In the genomic region with DNA sequence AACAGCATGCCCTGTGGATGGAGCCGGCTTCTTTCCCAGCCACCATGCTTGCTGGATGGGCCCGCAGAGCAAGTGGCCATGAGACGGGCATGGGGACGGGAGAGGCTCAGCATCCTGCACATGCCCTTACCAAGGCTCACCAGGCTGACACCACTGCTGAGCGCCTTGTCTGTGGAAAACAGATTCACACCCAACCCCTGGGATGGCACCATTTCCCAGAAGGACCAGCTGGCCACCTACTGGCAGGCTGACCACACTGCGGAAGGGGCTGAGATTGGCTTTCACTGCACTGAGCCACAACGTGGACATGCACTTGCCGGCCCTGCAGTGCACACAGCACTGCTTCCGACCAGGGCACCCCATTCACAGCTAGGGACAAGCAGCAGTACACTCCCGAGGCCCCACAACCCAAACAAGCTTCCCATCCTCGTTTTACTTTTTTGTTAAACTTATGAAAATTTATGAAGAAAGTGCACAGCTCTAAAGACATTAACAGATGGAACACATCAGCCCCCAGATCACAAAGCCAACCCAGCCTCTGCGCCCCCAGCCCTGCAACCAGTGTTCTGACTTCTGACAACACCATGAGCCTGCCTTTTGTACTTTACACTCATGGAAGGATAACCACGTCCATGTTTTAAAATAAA, we compare ENCODE assay signal across 1 cellular context.
TF ChIP-seq lines count a peak whose summit lies in the region.

No MANE protein-coding gene starts in this region.

TF ChIP-seq in HepG2, 621 proteins besides CTCF, POLR2A, EP300 and RAD21 (continued from another document):
- no peak for TF ChIP-seq MLXIP (CRISPR knock-in tag; IDR thresholded peaks at IDR 0.05; ENCODE audit: borderline replicate concordance)
- TF ChIP-seq RFX3 (CRISPR knock-in tag; IDR thresholded peaks at IDR 0.05): no peak
- no peak for TF ChIP-seq DDIT3 (CRISPR knock-in tag; IDR thresholded peaks at IDR 0.05)
- no peak for TF ChIP-seq ZSCAN31 (CRISPR knock-in tag; IDR thresholded peaks at IDR 0.05; ENCODE audit: low read depth)
- TF ChIP-seq, protein P1, sequence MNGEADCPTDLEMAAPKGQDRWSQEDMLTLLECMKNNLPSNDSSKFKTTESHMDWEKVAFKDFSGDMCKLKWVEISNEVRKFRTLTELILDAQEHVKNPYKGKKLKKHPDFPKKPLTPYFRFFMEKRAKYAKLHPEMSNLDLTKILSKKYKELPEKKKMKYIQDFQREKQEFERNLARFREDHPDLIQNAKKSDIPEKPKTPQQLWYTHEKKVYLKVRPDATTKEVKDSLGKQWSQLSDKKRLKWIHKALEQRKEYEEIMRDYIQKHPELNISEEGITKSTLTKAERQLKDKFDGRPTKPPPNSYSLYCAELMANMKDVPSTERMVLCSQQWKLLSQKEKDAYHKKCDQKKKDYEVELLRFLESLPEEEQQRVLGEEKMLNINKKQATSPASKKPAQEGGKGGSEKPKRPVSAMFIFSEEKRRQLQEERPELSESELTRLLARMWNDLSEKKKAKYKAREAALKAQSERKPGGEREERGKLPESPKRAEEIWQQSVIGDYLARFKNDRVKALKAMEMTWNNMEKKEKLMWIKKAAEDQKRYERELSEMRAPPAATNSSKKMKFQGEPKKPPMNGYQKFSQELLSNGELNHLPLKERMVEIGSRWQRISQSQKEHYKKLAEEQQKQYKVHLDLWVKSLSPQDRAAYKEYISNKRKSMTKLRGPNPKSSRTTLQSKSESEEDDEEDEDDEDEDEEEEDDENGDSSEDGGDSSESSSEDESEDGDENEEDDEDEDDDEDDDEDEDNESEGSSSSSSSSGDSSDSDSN (CRISPR knock-in tag; IDR thresholded peaks at IDR 0.05): 0 out of 2 replicates have a peak, but pooled peaks have one; percentile 31
- TF ChIP-seq ELF3 (CRISPR knock-in tag; IDR thresholded peaks at IDR 0.05): peak; percentile 45; the same call in 1 of the 2 replicates
- no peak for TF ChIP-seq HMG20B (CRISPR knock-in tag; conservative IDR thresholded peaks at IDR 0.05)
- no peak for TF ChIP-seq ZBTB42 (CRISPR knock-in tag; IDR thresholded peaks at IDR 0.05)
- TF ChIP-seq KDM2A (CRISPR knock-in tag; IDR thresholded peaks at IDR 0.05; ENCODE audit: borderline replicate concordance, low read depth): peak; percentile 48; the same call in 1 of the 2 replicates
- no peak for TF ChIP-seq ZNF260 (CRISPR knock-in tag; IDR thresholded peaks at IDR 0.05; ENCODE audit: borderline replicate concordance, low read depth)
- no peak for TF ChIP-seq ZMYM3 (CRISPR knock-in tag; IDR thresholded peaks at IDR 0.05)
- peak; percentile 53; the same call in 1 of the 2 replicates for TF ChIP-seq ZNF280B (CRISPR knock-in tag; IDR thresholded peaks at IDR 0.05; ENCODE audit: borderline replicate concordance)
- peak; percentile 64; the same call in 1 of the 2 replicates for TF ChIP-seq ZNF619 (CRISPR knock-in tag; IDR thresholded peaks at IDR 0.05)
- TF ChIP-seq, protein P2, sequence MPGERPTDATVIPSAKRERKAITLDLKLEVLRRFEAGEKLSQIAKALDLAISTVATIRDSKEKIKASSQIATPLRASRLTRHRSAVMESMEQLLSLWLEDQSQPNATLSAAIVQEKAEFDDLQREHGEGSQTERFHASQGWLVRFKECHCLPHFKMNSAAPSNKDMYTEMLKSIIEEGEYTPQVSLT (CRISPR knock-in tag; IDR thresholded peaks at IDR 0.05; ENCODE audit: borderline replicate concordance, low read depth): no peak
- no peak for TF ChIP-seq GABPA (IDR thresholded peaks at IDR 0.05; ENCODE audit: low read depth, low read length)
- no peak for TF ChIP-seq GABPA (CRISPR knock-in tag; IDR thresholded peaks at IDR 0.05; ENCODE audit: low read depth)
- no peak for TF ChIP-seq SRF (IDR thresholded peaks at IDR 0.05; ENCODE audit: low read depth, low read length)
- TF ChIP-seq ZFX (CRISPR knock-in tag; IDR thresholded peaks at IDR 0.05; ENCODE audit: low read depth): peak; percentile 32; the same call in 1 of the 2 replicates
- TF ChIP-seq SALL1 (CRISPR knock-in tag; IDR thresholded peaks at IDR 0.05): peak; percentile 62; the same call in 1 of the 2 replicates
- TF ChIP-seq, protein P3, sequence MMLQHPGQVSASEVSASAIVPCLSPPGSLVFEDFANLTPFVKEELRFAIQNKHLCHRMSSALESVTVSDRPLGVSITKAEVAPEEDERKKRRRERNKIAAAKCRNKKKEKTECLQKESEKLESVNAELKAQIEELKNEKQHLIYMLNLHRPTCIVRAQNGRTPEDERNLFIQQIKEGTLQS (CRISPR knock-in tag; IDR thresholded peaks at IDR 0.05): no peak
- no peak for TF ChIP-seq ZFP90 (CRISPR knock-in tag; IDR thresholded peaks at IDR 0.05; ENCODE audit: borderline replicate concordance)
- TF ChIP-seq, protein P4, sequence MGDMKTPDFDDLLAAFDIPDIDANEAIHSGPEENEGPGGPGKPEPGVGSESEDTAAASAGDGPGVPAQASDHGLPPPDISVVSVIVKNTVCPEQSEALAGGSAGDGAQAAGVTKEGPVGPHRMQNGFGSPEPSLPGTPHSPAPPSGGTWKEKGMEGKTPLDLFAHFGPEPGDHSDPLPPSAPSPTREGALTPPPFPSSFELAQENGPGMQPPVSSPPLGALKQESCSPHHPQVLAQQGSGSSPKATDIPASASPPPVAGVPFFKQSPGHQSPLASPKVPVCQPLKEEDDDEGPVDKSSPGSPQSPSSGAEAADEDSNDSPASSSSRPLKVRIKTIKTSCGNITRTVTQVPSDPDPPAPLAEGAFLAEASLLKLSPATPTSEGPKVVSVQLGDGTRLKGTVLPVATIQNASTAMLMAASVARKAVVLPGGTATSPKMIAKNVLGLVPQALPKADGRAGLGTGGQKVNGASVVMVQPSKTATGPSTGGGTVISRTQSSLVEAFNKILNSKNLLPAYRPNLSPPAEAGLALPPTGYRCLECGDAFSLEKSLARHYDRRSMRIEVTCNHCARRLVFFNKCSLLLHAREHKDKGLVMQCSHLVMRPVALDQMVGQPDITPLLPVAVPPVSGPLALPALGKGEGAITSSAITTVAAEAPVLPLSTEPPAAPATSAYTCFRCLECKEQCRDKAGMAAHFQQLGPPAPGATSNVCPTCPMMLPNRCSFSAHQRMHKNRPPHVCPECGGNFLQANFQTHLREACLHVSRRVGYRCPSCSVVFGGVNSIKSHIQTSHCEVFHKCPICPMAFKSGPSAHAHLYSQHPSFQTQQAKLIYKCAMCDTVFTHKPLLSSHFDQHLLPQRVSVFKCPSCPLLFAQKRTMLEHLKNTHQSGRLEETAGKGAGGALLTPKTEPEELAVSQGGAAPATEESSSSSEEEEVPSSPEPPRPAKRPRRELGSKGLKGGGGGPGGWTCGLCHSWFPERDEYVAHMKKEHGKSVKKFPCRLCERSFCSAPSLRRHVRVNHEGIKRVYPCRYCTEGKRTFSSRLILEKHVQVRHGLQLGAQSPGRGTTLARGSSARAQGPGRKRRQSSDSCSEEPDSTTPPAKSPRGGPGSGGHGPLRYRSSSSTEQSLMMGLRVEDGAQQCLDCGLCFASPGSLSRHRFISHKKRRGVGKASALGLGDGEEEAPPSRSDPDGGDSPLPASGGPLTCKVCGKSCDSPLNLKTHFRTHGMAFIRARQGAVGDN (CRISPR knock-in tag; IDR thresholded peaks at IDR 0.05): peak; percentile 40
- peak; percentile 95 for TF ChIP-seq STAG1 (CRISPR knock-in tag; IDR thresholded peaks at IDR 0.05)
- TF ChIP-seq TAF1 (CRISPR knock-in tag; IDR thresholded peaks at IDR 0.05): no peak
- TF ChIP-seq SOX13 (IDR thresholded peaks at IDR 0.05): no peak
- TF ChIP-seq SOX13 (CRISPR knock-in tag; conservative IDR thresholded peaks at IDR 0.05 in 1 of 2, IDR thresholded peaks at IDR 0.05 in 1 of 2): no peak
- TF ChIP-seq ATRX (CRISPR knock-in tag; IDR thresholded peaks at IDR 0.05; ENCODE audit: borderline replicate concordance): no peak
- TF ChIP-seq, protein P5, sequence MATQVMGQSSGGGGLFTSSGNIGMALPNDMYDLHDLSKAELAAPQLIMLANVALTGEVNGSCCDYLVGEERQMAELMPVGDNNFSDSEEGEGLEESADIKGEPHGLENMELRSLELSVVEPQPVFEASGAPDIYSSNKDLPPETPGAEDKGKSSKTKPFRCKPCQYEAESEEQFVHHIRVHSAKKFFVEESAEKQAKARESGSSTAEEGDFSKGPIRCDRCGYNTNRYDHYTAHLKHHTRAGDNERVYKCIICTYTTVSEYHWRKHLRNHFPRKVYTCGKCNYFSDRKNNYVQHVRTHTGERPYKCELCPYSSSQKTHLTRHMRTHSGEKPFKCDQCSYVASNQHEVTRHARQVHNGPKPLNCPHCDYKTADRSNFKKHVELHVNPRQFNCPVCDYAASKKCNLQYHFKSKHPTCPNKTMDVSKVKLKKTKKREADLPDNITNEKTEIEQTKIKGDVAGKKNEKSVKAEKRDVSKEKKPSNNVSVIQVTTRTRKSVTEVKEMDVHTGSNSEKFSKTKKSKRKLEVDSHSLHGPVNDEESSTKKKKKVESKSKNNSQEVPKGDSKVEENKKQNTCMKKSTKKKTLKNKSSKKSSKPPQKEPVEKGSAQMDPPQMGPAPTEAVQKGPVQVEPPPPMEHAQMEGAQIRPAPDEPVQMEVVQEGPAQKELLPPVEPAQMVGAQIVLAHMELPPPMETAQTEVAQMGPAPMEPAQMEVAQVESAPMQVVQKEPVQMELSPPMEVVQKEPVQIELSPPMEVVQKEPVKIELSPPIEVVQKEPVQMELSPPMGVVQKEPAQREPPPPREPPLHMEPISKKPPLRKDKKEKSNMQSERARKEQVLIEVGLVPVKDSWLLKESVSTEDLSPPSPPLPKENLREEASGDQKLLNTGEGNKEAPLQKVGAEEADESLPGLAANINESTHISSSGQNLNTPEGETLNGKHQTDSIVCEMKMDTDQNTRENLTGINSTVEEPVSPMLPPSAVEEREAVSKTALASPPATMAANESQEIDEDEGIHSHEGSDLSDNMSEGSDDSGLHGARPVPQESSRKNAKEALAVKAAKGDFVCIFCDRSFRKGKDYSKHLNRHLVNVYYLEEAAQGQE (IDR thresholded peaks at IDR 0.05; ENCODE audit: borderline replicate concordance in 1 of 2, low read depth in 1 of 2, low read length in 2 of 2): no peak
- no peak for TF ChIP-seq ZNF274 (CRISPR knock-in tag; IDR thresholded peaks at IDR 0.05)
- 0 out of 2 replicates have a peak, but pooled peaks have one; percentile 15 for TF ChIP-seq HHEX (CRISPR knock-in tag; IDR thresholded peaks at IDR 0.05)
- TF ChIP-seq MTF2 (CRISPR knock-in tag; IDR thresholded peaks at IDR 0.05; ENCODE audit: borderline replicate concordance): no peak
- TF ChIP-seq, protein P6, sequence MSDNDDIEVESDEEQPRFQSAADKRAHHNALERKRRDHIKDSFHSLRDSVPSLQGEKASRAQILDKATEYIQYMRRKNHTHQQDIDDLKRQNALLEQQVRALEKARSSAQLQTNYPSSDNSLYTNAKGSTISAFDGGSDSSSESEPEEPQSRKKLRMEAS (IDR thresholded peaks at IDR 0.05): peak; percentile 26; the same call in 1 of the 2 replicates
- peak; percentile 17 for TF ChIP-seq TEAD3 (CRISPR knock-in tag; optimal IDR thresholded peaks at IDR 0.05; ENCODE audit: borderline replicate concordance)
- no peak for TF ChIP-seq ZBTB7B (CRISPR knock-in tag; IDR thresholded peaks at IDR 0.05)
- no peak for TF ChIP-seq ZNF333 (CRISPR knock-in tag; IDR thresholded peaks at IDR 0.05; ENCODE audit: borderline replicate concordance)
- TF ChIP-seq GTF3A (CRISPR knock-in tag; conservative IDR thresholded peaks at IDR 0.05): no peak
- TF ChIP-seq KDM6A (CRISPR knock-in tag; IDR thresholded peaks at IDR 0.05; ENCODE audit: low read depth): no peak
- peak; percentile 52; the same call in 1 of the 2 replicates for TF ChIP-seq MEIS1 (CRISPR knock-in tag; IDR thresholded peaks at IDR 0.05; ENCODE audit: borderline replicate concordance)
- TF ChIP-seq RFX5 (IDR thresholded peaks at IDR 0.05; ENCODE audit: low read depth, low read length): no peak
- TF ChIP-seq THRA (CRISPR knock-in tag; IDR thresholded peaks at IDR 0.05; ENCODE audit: borderline replicate concordance): no peak
- TF ChIP-seq KDM5A (IDR thresholded peaks at IDR 0.05; ENCODE audit: borderline replicate concordance, low read length): no peak
- no peak for TF ChIP-seq ZFP62 (CRISPR knock-in tag; IDR thresholded peaks at IDR 0.05)
- TF ChIP-seq GLI4 (CRISPR knock-in tag; IDR thresholded peaks at IDR 0.05; ENCODE audit: borderline replicate concordance): no peak
- TF ChIP-seq FOSL2 (CRISPR knock-in tag; IDR thresholded peaks at IDR 0.05): peak; percentile 44
TF ChIP-seq in HepG2: peak in this region for 33.
